Comparison of ENCODE assay signal across 16 cellular contexts in genomic region chrX:97401586-97402101, GRCh38.
DNase-seq lines count a peak whose midpoint lies in the region; ATAC-seq and TF ChIP-seq lines count a peak whose summit lies in the region.
"Had no signal": no experiment of that assay in that cellular context is flagged by ENCODE, and none has a peak within 500 bp of the region (broad histone marks: within the 10 kb centered on the region; RNA-seq: fewer than 3 reads in every experiment).

No MANE protein-coding gene starts in this region.

- H3K4ac ChIP-seq in H9 (ENCODE audit: low read depth, low read length) (no peak overlapping the region), IMR-90 (ENCODE audit: low read depth, low read length) (no peak overlapping the region; the same call in 1 of the 2 replicates)

- H3K4me2 ChIP-seq in H9 (ENCODE audit: insufficient read depth, insufficient read length, low read length): no peak overlapping the region
- no peak overlapping the region for H3K4me2 ChIP-seq in IMR-90 (ENCODE audit: low read depth, low read length)
- H3K4me2 ChIP-seq: SK-N-SH had no signal

- TF ChIP-seq CTCF in H9 (conservative IDR thresholded peaks at IDR 0.05) (no peak), IMR-90 (conservative IDR thresholded peaks at IDR 0.05; ENCODE audit: low read depth, low read length) (no peak), fibroblast of mammary gland (conservative IDR thresholded peaks at IDR 0.05; ENCODE audit: control insufficient read depth, insufficient read depth, low read depth, low read length) (no peak), tibial artery (IDR thresholded peaks at IDR 0.05) (no peak)

- CTCF ChIA-PET in IMR-90 (lab: Yijun Ruan, JAX): no interaction called here
- CTCF ChIA-PET in T-cell (lab: Charles Lee): no interaction called here

- no peak overlapping the region for H2AK9ac ChIP-seq in IMR-90 (replicated peaks; ENCODE audit: low read depth, low read length, poor library complexity)

- no peak for TF ChIP-seq POLR2A in IMR-90 (IDR thresholded peaks at IDR 0.05; ENCODE audit: low read depth, low read length)

- no peak overlapping the region for H4K91ac ChIP-seq in H9 (ENCODE audit: insufficient read length, low read depth, low read length)
- H4K91ac ChIP-seq in IMR-90 (ENCODE audit: insufficient read depth, low read depth, low read length): no peak overlapping the region

- H2BK5ac ChIP-seq in H9 (ENCODE audit: insufficient read length, low read length) (no peak overlapping the region), IMR-90 (ENCODE audit: low read depth, low read length, poor library complexity, severe bottlenecking) (no peak overlapping the region)

- H3K36me3 Mint-ChIP-seq in H9 (ENCODE audit: insufficient read depth in 1 of 3, low read depth in 3 of 3) (peaks cover 3 to 61% (median 48%) of the 10 kb centered on the region in 3 experiments; a peak in 6 of 7 replicates), T-cell (no peaks in the 10 kb centered on the region)
- H3K36me3 Mint-ChIP-seq: WTC11 had no signal

- peak overlapping the region; percentile 19 for H2BK120ac ChIP-seq in H9 (ENCODE audit: low read depth, low read length, poor library complexity, severe bottlenecking)
- no peak overlapping the region for H2BK120ac ChIP-seq in IMR-90 (ENCODE audit: low read depth, low read length)

- intact Hi-C loops in IMR-90 (cut with micrococcal nuclease): no loop called here
- intact Hi-C loops in tibial artery (cut with DNase I; ENCODE audit: low total_unique reads): no loop called here

- H3K27ac Mint-ChIP-seq in H9 (peak overlapping the region in 1 of 3 experiments; percentile 57; a peak in 2 of 7 replicates), T-cell (no peak overlapping the region)

- H2BK20ac ChIP-seq in H9 (ENCODE audit: low read depth, low read length, poor library complexity, severe bottlenecking) (no peak overlapping the region), IMR-90 (ENCODE audit: low read depth, low read length) (peak overlapping the region; percentile 25; the same call in 1 of the 2 replicates)

- H2BK12ac ChIP-seq in H9 (ENCODE audit: insufficient read length, low read depth, low read length): no peak overlapping the region

- H3K9me3 ChIP-seq in H9 (ENCODE audit: control insufficient read depth, low read depth, low read length) (no peaks in the 10 kb centered on the region), IMR-90 (ENCODE audit: control insufficient read depth, insufficient read depth, low read length) (no peaks in the 10 kb centered on the region), tibial artery (no peaks in the 10 kb centered on the region)
- H3K9me3 ChIP-seq: ovary, SK-N-SH had no signal

- no peak overlapping the region for H3K9ac ChIP-seq in H9 (ENCODE audit: extremely low read depth, insufficient read length, low read length)
- no peak overlapping the region for H3K9ac ChIP-seq in IMR-90 (ENCODE audit: low read depth, low read length)
- H3K9ac ChIP-seq: SK-N-SH had no signal

- H3K56ac ChIP-seq in H9 (ENCODE audit: insufficient read length, low read depth, low read length) (no peak overlapping the region), IMR-90 (ENCODE audit: extremely low read depth, insufficient read depth, low read length) (no peak overlapping the region)

- no peak overlapping the region for H4K8ac ChIP-seq in H9 (replicated peaks; ENCODE audit: insufficient read length, low read depth, low read length)
- H4K8ac ChIP-seq in IMR-90 (ENCODE audit: low read depth in 2 of 2, low read length in 2 of 2): no peak overlapping the region

- H3K23me2 ChIP-seq in H9 (ENCODE audit: insufficient read length, low read depth, low read length, poor library complexity, severe bottlenecking): no peaks in the 10 kb centered on the region

- no peak overlapping the region for H3K23ac ChIP-seq in H9 (ENCODE audit: insufficient read length, low read depth, low read length)
- H3K23ac ChIP-seq in IMR-90 (ENCODE audit: low read depth, low read length): no peak overlapping the region

- H3K27me3 Mint-ChIP-seq in H9 (ENCODE audit: low read depth) (no peaks in the 10 kb centered on the region), T-cell (peaks cover 0 to 3% of the 10 kb centered on the region in 2 donors)

- in situ Hi-C loops in IMR-90 (cut with MboI; ENCODE audit: low sequenced_read_pairs): no loop called here

- ATAC-seq in IMR-90 (ENCODE audit: low read depth) (no peak), T-cell (replicated peaks in 1 of 4) (no peak)
- ATAC-seq: WTC11 had no signal

- H4K5ac ChIP-seq in H9 (ENCODE audit: insufficient read length, low read depth, low read length) (no peak overlapping the region), IMR-90 (ENCODE audit: low read depth, low read length) (no peak overlapping the region)

- no TSS peak for BruUV-seq in IMR-90 (replicated peaks; lab: Mats Ljungman, UMichigan)

- no peak overlapping the region for H3T11ph ChIP-seq in H9 (ENCODE audit: low read length)

- H4K20me1 ChIP-seq in H9 (ENCODE audit: control insufficient read depth, insufficient read depth, insufficient read length) (no peaks in the 10 kb centered on the region), IMR-90 (ENCODE audit: insufficient read depth, low read length) (no peaks in the 10 kb centered on the region)

- H3K27ac ChIP-seq in H9 (ENCODE audit: insufficient read length, low read depth, low read length) (no peak overlapping the region), IMR-90 (ENCODE audit: insufficient read depth, low read length) (no peak overlapping the region), tibial artery (no peak overlapping the region)
- H3K27ac ChIP-seq: ovary had no signal

- H3K79me2 ChIP-seq in H9 (ENCODE audit: insufficient read depth, low read length): peaks cover 3% of the 10 kb centered on the region; the same call in 1 of the 2 replicates

- POLR2A ChIA-PET in IMR-90 (lab: Charles Lee; ENCODE audit: unreplicated experiment): no interaction called here
- POLR2A ChIA-PET in T-cell (lab: Charles Lee): no interaction called here

- H3K79me1 ChIP-seq in H9 (ENCODE audit: insufficient read depth, low read depth, low read length, poor library complexity, severe bottlenecking) (peaks cover 3% of the 10 kb centered on the region), IMR-90 (ENCODE audit: low read depth in 1 of 2, low read length in 2 of 2) (peaks cover 0 to 8% of the 10 kb centered on the region in 2 experiments; a peak in 1 of 4 replicates)

- no peak overlapping the region for H3K4me3 ChIP-seq in IMR-90 (ENCODE audit: insufficient read depth, low read depth, low read length)
- H3K4me3 ChIP-seq in fibroblast of mammary gland (ENCODE audit: control insufficient read depth, low read depth, low read length): no peak overlapping the region
- no peak overlapping the region for H3K4me3 ChIP-seq in tibial artery
- H3K4me3 ChIP-seq: ovary had no signal

- H3K9me1 ChIP-seq in IMR-90 (ENCODE audit: insufficient read depth, low read length): peaks cover 6% of the 10 kb centered on the region; the same call in 1 of the 2 replicates

- H3K14ac ChIP-seq in H9 (ENCODE audit: insufficient read depth, low read length) (no peak overlapping the region), IMR-90 (replicated peaks; ENCODE audit: low read depth, low read length) (no peak overlapping the region; the same call in 1 of the 2 replicates)

- peak; percentile 26 for DNase-seq in ELR (ENCODE audit: low read depth)
- no peak for DNase-seq in H9
- DNase-seq in IMR-90: peak; percentile 19
- peak; percentile 40 for DNase-seq in fibroblast of mammary gland (ENCODE audit: low read depth)
- DNase-seq in T-cell: no peak
- DNase-seq in NCI-H1417 treated with DMSO at 0.1 percent for 48 hours (lab: John Stamatoyannopoulos, UW): no peak
- DNase-seq in stimulated activated CD4-positive, alpha-beta T cell treated with anti-CD3 and anti-CD28 coated beads, Interleukin-4, amount 100 ng/mL, for 4 hours: no peak
- DNase-seq in tibial artery: no peak
- DNase-seq: activated T-cell treated with anti-CD3 and anti-CD28 coated beads for 4 hours, amygdala, MV-4-11, NCI-H2227 treated with DMSO at 0.1 percent for 48 hours, ovary, SK-N-SH had no signal

- peaks cover 37 to 40% of the 10 kb centered on the region in 2 experiments for H3K4me1 Mint-ChIP-seq in H9
- H3K4me1 Mint-ChIP-seq in T-cell: peaks cover 21 to 34% (median 21%) of the 10 kb centered on the region in 3 donors
- H3K4me1 Mint-ChIP-seq: CD14-positive monocyte had no signal

- no peaks in the 10 kb centered on the region for H3K9me3 Mint-ChIP-seq in H9
- no peaks in the 10 kb centered on the region for H3K9me3 Mint-ChIP-seq in T-cell
- H3K9me3 Mint-ChIP-seq: CD14-positive monocyte, WTC11 had no signal

- H2BK15ac ChIP-seq in H9 (ENCODE audit: low read depth, low read length): no peak overlapping the region
- H2BK15ac ChIP-seq in IMR-90 (ENCODE audit: low read depth, low read length): no peak overlapping the region; the same call in 2 of the 3 replicates

- H2AFZ ChIP-seq in H9 (ENCODE audit: low read length) (no peak overlapping the region), IMR-90 (replicated peaks; ENCODE audit: low read length, poor library complexity) (no peak overlapping the region)

- TF ChIP-seq RAD21 in IMR-90 (IDR thresholded peaks at IDR 0.05; ENCODE audit: low read length): no peak

- H3K18ac ChIP-seq in H9 (ENCODE audit: insufficient read length, low read depth, low read length): no peak overlapping the region
- H3K18ac ChIP-seq in IMR-90 (ENCODE audit: low read depth, low read length): no peak overlapping the region

- H3K4me3 Mint-ChIP-seq in H9 (no peak overlapping the region), T-cell (no peak overlapping the region)
- H3K4me3 Mint-ChIP-seq: CD14-positive monocyte, WTC11 had no signal

- no peaks in the 10 kb centered on the region for H3K36me3 ChIP-seq in IMR-90 (ENCODE audit: control insufficient read depth, insufficient read depth, low read length)
- no peaks in the 10 kb centered on the region for H3K36me3 ChIP-seq in tibial artery
- H3K36me3 ChIP-seq: ovary had no signal

- H3K27me3 ChIP-seq in H9 (ENCODE audit: insufficient read depth, low read length) (no peaks in the 10 kb centered on the region), IMR-90 (ENCODE audit: control insufficient read depth, insufficient read depth, low read length) (no peaks in the 10 kb centered on the region), tibial artery (no peaks in the 10 kb centered on the region)
- H3K27me3 ChIP-seq: ovary had no signal

- H3K4me1 ChIP-seq in H9 (ENCODE audit: insufficient read depth, low read length) (no peaks in the 10 kb centered on the region; the same call in 1 of the 2 replicates), IMR-90 (ENCODE audit: control insufficient read depth, insufficient read depth, low read length) (peaks cover 6% of the 10 kb centered on the region), tibial artery (no peaks in the 10 kb centered on the region)

- H2AK5ac ChIP-seq in H9 (ENCODE audit: insufficient read length, low read length) (no peak overlapping the region), IMR-90 (ENCODE audit: low read depth, low read length) (no peak overlapping the region)

- dilution Hi-C loops in IMR-90 (cut with HindIII; ENCODE audit: low sequenced_read_pairs, unreplicated experiment): no loop called here

TF ChIP-seq in IMR-90, 13 proteins besides CTCF, POLR2A, EP300 and RAD21:
- TF ChIP-seq CEBPB (IDR thresholded peaks at IDR 0.05; ENCODE audit: low read depth, low read length) (peak; percentile 13; the same call in 1 of the 2 replicates), MXI1 (IDR thresholded peaks at IDR 0.05; ENCODE audit: borderline replicate concordance, low read depth, low read length) (no peak)

Comparison
In these comparisons a context has a peak if more than half of its experiments do, and no peak if none do; other contexts are left out.
1. DNase-seq: peak in ELR (single experiment), IMR-90 (single experiment) and fibroblast of mammary gland (single experiment); none in H9 (single experiment), T-cell (0 of 34), NCI-H1417 treated with DMSO at 0.1 percent for 48 hours (single experiment), stimulated activated CD4-positive, alpha-beta T cell treated with anti-CD3 and anti-CD28 coated beads, Interleukin-4, amount 100 ng/mL, for 4 hours (0 of 2) and tibial artery (0 of 2).